In genomic region chr4:47662975-47663374, GRCh38 we compare ENCODE assay signal across 11 cellular contexts.
DNase-seq lines count a peak whose midpoint lies in the region; ATAC-seq and TF ChIP-seq lines count a peak whose summit lies in the region.
"Had no signal": no experiment of that assay in that cellular context is flagged by ENCODE, and none has a peak within 500 bp of the region (broad histone marks: within the 10 kb centered on the region; RNA-seq: fewer than 3 reads in every experiment).

No MANE protein-coding gene starts in this region.

- no peak overlapping the region for H3K9ac ChIP-seq in SK-N-SH
- H3K9ac ChIP-seq: BLaER1 had no signal

- H2AFZ ChIP-seq in SK-N-SH (ENCODE audit: low read depth): no peak overlapping the region

- H3K9me3 Mint-ChIP-seq in progenitor cell of endocrine pancreas (ENCODE audit: low read depth): peaks cover 9% of the 10 kb centered on the region
- H3K9me3 Mint-ChIP-seq: activated naive CD8-positive, alpha-beta T cell treated with anti-CD3 and anti-CD28 coated beads, Interleukin-2, amount 10 ng/mL, durations not matched to agents 7 days and 5 days had no signal

- H3K4me3 ChIP-seq in SK-N-SH (ENCODE audit: low read depth in 2 of 2, low read length in 1 of 2) (no peak overlapping the region), LNCaP clone FGC (ENCODE audit: low read depth, low read length) (no peak overlapping the region), astrocyte of the spinal cord (ENCODE audit: low read depth, low read length) (no peak overlapping the region)
- H3K4me3 ChIP-seq: BLaER1 had no signal

- H3K9me3 ChIP-seq in SK-N-SH: no peaks in the 10 kb centered on the region
- H3K9me3 ChIP-seq: BLaER1 had no signal

- H3K4me1 Mint-ChIP-seq in progenitor cell of endocrine pancreas (ENCODE audit: low read depth): no peaks in the 10 kb centered on the region
- H3K4me1 Mint-ChIP-seq: activated naive CD8-positive, alpha-beta T cell treated with anti-CD3 and anti-CD28 coated beads, Interleukin-2, amount 10 ng/mL, durations not matched to agents 7 days and 5 days had no signal

- POLR2A ChIA-PET in SK-N-SH (lab: Yijun Ruan, JAX): no interaction called here

- H4K20me1 ChIP-seq in SK-N-SH (ENCODE audit: insufficient read depth): no peaks in the 10 kb centered on the region
- H4K20me1 ChIP-seq: BLaER1 had no signal

- TF ChIP-seq RAD21 in SK-N-SH (IDR thresholded peaks at IDR 0.05; ENCODE audit: low read length): no peak

- ATAC-seq in SK-N-SH treated with all-trans-retinoic acid at 6 μM for 48 hours (no peak), GM19395 (IDR thresholded peaks at IDR 0.05; ENCODE audit: unreplicated experiment) (no peak), HG03159 (IDR thresholded peaks at IDR 0.05; ENCODE audit: unreplicated experiment) (no peak)

- no peak overlapping the region for H3K4me3 Mint-ChIP-seq in progenitor cell of endocrine pancreas (ENCODE audit: low read depth)
- H3K4me3 Mint-ChIP-seq: activated naive CD8-positive, alpha-beta T cell treated with anti-CD3 and anti-CD28 coated beads, Interleukin-2, amount 10 ng/mL, durations not matched to agents 7 days and 5 days had no signal

- no peaks in the 10 kb centered on the region for H3K27me3 ChIP-seq in SK-N-SH (ENCODE audit: insufficient read depth)
- H3K27me3 ChIP-seq: BLaER1 had no signal

- H3F3A ChIP-seq in SK-N-SH (replicated peaks; ENCODE audit: insufficient read depth): no peaks in the 10 kb centered on the region

- H3K4me2 ChIP-seq in SK-N-SH: no peak overlapping the region
- H3K4me2 ChIP-seq: BLaER1 had no signal

- WGBS in SK-N-SH (ENCODE audit: low lambda C conversion rate): 70% methylated on average over 3 of the region's 3 CpGs

- CTCF ChIA-PET in SK-N-SH (lab: Yijun Ruan, JAX): interaction anchor here (0.9 to 3.0 kb wide), 9 partner anchors 9 to 271 kb away, joined by 3 to 11 read pairs (median 4); no protein-coding TSS in a partner anchor

- in situ Hi-C loops in astrocyte of the spinal cord (cut with HindIII; ENCODE audit: low sequenced_read_pairs): no loop called here

- H3K27ac Mint-ChIP-seq in progenitor cell of endocrine pancreas: no peak overlapping the region
- H3K27ac Mint-ChIP-seq: activated naive CD8-positive, alpha-beta T cell treated with anti-CD3 and anti-CD28 coated beads, Interleukin-2, amount 10 ng/mL, durations not matched to agents 7 days and 5 days had no signal

- no peaks in the 10 kb centered on the region for H3K4me1 ChIP-seq in SK-N-SH (ENCODE audit: control insufficient read depth in 1 of 2, insufficient read depth in 2 of 2, low read depth in 1 of 2, low read length in 1 of 2)
- H3K4me1 ChIP-seq: BLaER1 had no signal

- H3K36me3 Mint-ChIP-seq in progenitor cell of endocrine pancreas (ENCODE audit: insufficient read depth): no peaks in the 10 kb centered on the region
- H3K36me3 Mint-ChIP-seq: activated naive CD8-positive, alpha-beta T cell treated with anti-CD3 and anti-CD28 coated beads, Interleukin-2, amount 10 ng/mL, durations not matched to agents 7 days and 5 days had no signal

- H3K9me2 ChIP-seq in SK-N-SH: no peaks in the 10 kb centered on the region

- TF ChIP-seq EP300 in SK-N-SH (IDR thresholded peaks at IDR 0.05; ENCODE audit: borderline replicate concordance in 1 of 2, low read depth in 1 of 2, low read length in 1 of 2): no peak

- no peaks in the 10 kb centered on the region for H3K79me2 ChIP-seq in SK-N-SH (ENCODE audit: insufficient read depth)

- H3K27me3 Mint-ChIP-seq in progenitor cell of endocrine pancreas: no peaks in the 10 kb centered on the region

- TF ChIP-seq CTCF in SK-N-SH (IDR thresholded peaks at IDR 0.05) (peak; percentile 55), LNCaP clone FGC (IDR thresholded peaks at IDR 0.05; ENCODE audit: control insufficient read depth, extremely low read depth, insufficient read depth) (peak; percentile 45), astrocyte of the spinal cord (IDR thresholded peaks at IDR 0.05; ENCODE audit: low read depth, low read length) (peak; percentile 43), progenitor cell of endocrine pancreas (IDR thresholded peaks at IDR 0.05; ENCODE audit: unreplicated experiment) (peak; percentile 30)

- H3K27ac ChIP-seq in SK-N-SH (ENCODE audit: low read depth in 2 of 2, low read length in 1 of 2): no peak overlapping the region
- H3K27ac ChIP-seq: BLaER1 had no signal

- DNase-seq in SK-N-SH (no peak), LNCaP clone FGC (ENCODE audit: low read depth) (no peak), astrocyte of the spinal cord (ENCODE audit: low read depth, low spot score) (no peak), progenitor cell of endocrine pancreas (ENCODE audit: low spot score, unreplicated experiment) (no peak), NCI-H146 (lab: John Stamatoyannopoulos, UW) (no peak)
- DNase-seq: activated naive CD8-positive, alpha-beta T cell treated with anti-CD3 and anti-CD28 coated beads, Interleukin-2, amount 10 ng/mL, durations not matched to agents 7 days and 5 days; SIG-M5 had no signal

- H3K36me3 ChIP-seq in SK-N-SH (replicated peaks in 1 of 2; ENCODE audit: control insufficient read depth in 1 of 2, insufficient read depth in 2 of 2, low read length in 1 of 2): no peaks in the 10 kb centered on the region
- H3K36me3 ChIP-seq: BLaER1 had no signal

TF ChIP-seq in SK-N-SH, 30 proteins besides CTCF, POLR2A, EP300 and RAD21:
- TF ChIP-seq YY1 (IDR thresholded peaks at IDR 0.05; ENCODE audit: low read depth) (no peak), MXI1 (IDR thresholded peaks at IDR 0.05; ENCODE audit: low read depth, low read length) (no peak), FOXM1 (IDR thresholded peaks at IDR 0.05; ENCODE audit: low read depth) (no peak), FOXJ3 (CRISPR knock-in tag; IDR thresholded peaks at IDR 0.05) (no peak), TAF1 (IDR thresholded peaks at IDR 0.05; ENCODE audit: borderline replicate concordance, low read depth, low read length) (no peak), USF2 (IDR thresholded peaks at IDR 0.05; ENCODE audit: borderline replicate concordance, low read depth, low read length) (no peak), MEF2A (IDR thresholded peaks at IDR 0.05; ENCODE audit: borderline replicate concordance, low read depth) (no peak), SIN3A (IDR thresholded peaks at IDR 0.05; ENCODE audit: borderline replicate concordance, low read depth, low read length) (no peak), JUND (IDR thresholded peaks at IDR 0.05) (no peak), POLR2AphosphoS5 (IDR thresholded peaks at IDR 0.05; ENCODE audit: low read depth, low read length) (no peak), RCOR1 (IDR thresholded peaks at IDR 0.05; ENCODE audit: low read length) (no peak), ELF1 (IDR thresholded peaks at IDR 0.05) (no peak), FOSL2 (IDR thresholded peaks at IDR 0.05; ENCODE audit: borderline replicate concordance, low read depth) (no peak), USF1 (IDR thresholded peaks at IDR 0.05; ENCODE audit: borderline replicate concordance, low read depth) (no peak)
TF ChIP-seq in SK-N-SH: peak in this region for 0.

TF ChIP-seq in SK-N-SH treated with all-trans-retinoic acid at 6 μM for 48 hours, 23 proteins besides CTCF, POLR2A, EP300 and RAD21:
- TF ChIP-seq BACH2 (CRISPR knock-in tag; IDR thresholded peaks at IDR 0.05; ENCODE audit: borderline replicate concordance) (no peak), ZFP30 (CRISPR knock-in tag; IDR thresholded peaks at IDR 0.05) (no peak), ZFP3 (CRISPR knock-in tag; IDR thresholded peaks at IDR 0.05) (no peak), RARB (CRISPR knock-in tag; IDR thresholded peaks at IDR 0.05) (no peak), ZC3H10 (CRISPR knock-in tag; IDR thresholded peaks at IDR 0.05) (no peak), GLIS3 (CRISPR knock-in tag; IDR thresholded peaks at IDR 0.05) (no peak), PPARA (CRISPR knock-in tag; IDR thresholded peaks at IDR 0.05; ENCODE audit: borderline replicate concordance) (no peak), TOX (CRISPR knock-in tag; IDR thresholded peaks at IDR 0.05; ENCODE audit: borderline replicate concordance) (no peak)
- TF ChIP-seq, protein P1, sequence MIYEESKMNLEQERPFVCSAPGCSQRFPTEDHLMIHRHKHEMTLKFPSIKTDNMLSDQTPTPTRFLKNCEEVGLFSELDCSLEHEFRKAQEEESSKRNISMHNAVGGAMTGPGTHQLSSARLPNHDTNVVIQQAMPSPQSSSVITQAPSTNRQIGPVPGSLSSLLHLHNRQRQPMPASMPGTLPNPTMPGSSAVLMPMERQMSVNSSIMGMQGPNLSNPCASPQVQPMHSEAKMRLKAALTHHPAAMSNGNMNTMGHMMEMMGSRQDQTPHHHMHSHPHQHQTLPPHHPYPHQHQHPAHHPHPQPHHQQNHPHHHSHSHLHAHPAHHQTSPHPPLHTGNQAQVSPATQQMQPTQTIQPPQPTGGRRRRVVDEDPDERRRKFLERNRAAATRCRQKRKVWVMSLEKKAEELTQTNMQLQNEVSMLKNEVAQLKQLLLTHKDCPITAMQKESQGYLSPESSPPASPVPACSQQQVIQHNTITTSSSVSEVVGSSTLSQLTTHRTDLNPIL (CRISPR knock-in tag; IDR thresholded peaks at IDR 0.05; ENCODE audit: low read depth): no peak
- TF ChIP-seq, protein P2, sequence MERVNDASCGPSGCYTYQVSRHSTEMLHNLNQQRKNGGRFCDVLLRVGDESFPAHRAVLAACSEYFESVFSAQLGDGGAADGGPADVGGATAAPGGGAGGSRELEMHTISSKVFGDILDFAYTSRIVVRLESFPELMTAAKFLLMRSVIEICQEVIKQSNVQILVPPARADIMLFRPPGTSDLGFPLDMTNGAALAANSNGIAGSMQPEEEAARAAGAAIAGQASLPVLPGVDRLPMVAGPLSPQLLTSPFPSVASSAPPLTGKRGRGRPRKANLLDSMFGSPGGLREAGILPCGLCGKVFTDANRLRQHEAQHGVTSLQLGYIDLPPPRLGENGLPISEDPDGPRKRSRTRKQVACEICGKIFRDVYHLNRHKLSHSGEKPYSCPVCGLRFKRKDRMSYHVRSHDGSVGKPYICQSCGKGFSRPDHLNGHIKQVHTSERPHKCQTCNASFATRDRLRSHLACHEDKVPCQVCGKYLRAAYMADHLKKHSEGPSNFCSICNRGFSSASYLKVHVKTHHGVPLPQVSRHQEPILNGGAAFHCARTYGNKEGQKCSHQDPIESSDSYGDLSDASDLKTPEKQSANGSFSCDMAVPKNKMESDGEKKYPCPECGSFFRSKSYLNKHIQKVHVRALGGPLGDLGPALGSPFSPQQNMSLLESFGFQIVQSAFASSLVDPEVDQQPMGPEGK (CRISPR knock-in tag; IDR thresholded peaks at IDR 0.05; ENCODE audit: borderline replicate concordance): no peak
